In genomic region chr15:49121901-49122300, GRCh38 we compare ENCODE assay signal across 26 cellular contexts.
"Had no signal": no experiment of that assay in that cellular context is flagged by ENCODE, and none has a peak within 500 bp of the region (broad histone marks: within the 10 kb centered on the region; RNA-seq: fewer than 3 reads in every experiment).

No MANE protein-coding gene starts in this region.

- DNase-seq: activated CD4-positive, alpha-beta T cell treated with anti-CD3 and anti-CD28 coated beads for 4 hours; activated CD4-positive, alpha-beta T cell treated with anti-CD3 and anti-CD28 coated beads, Interleukin-2, amount 50 U/mL, for 1 hour; activated CD4-positive, alpha-beta T cell treated with anti-CD3 and anti-CD28 coated beads, Interleukin-2, amount 50 U/mL, for 48 hours; activated CD4-positive, CD25-positive, alpha-beta regulatory T cell; activated CD4-positive, CD25-positive, alpha-beta regulatory T cell treated with anti-CD3 and anti-CD28 coated beads, Interleukin-2, amount 50 U/mL, for 72 hours; activated CD8-positive, alpha-beta memory T cell treated with anti-CD3 and anti-CD28 coated beads for 24 hours; activated CD8-positive, alpha-beta T cell treated with anti-CD3 and anti-CD28 coated beads for 36 hours; activated effector memory CD4-positive, alpha-beta T cell treated with Interleukin-2 at 50 U/mL for 16 hours; activated gamma-delta T cell treated with Interleukin-2 at 50 U/mL for 16 hours; activated naive CD4-positive, alpha-beta T cell treated with anti-CD3 and anti-CD28 coated beads, Interleukin-2, amount 50 U/mL, for 16 hours; activated naive CD4-positive, alpha-beta T cell treated with Interleukin-2 at 50 U/mL for 16 hours; activated T-cell treated with anti-CD3 and anti-CD28 coated beads, Interleukin-2, amount 50 U/mL, for 4 hours; amniotic stem cell; anterior cingulate cortex; brain microvascular endothelial cell; central memory CD4-positive, alpha-beta T cell; cerebellar nuclear complex; colonic mucosa; effector CD8-positive, alpha-beta T cell; esophagus squamous epithelium; foreskin melanocyte; T-helper 2 cell had no signal

- ATAC-seq: activated CD8-positive, alpha-beta T cell treated with anti-CD3 and anti-CD28 coated beads for 36 hours; activated T-cell treated with anti-CD3 and anti-CD28 coated beads, Interleukin-2, amount 50 U/mL, for 4 hours; activated T-helper 17 cell treated with anti-CD3 and anti-CD28 coated beads, Interleukin-2, amount 50 U/mL, for 72 hours; gastroesophageal sphincter had no signal

- H3K9me3 ChIP-seq: colonic mucosa, esophagus squamous epithelium, gastroesophageal sphincter had no signal

- H3K27me3 Mint-ChIP-seq: activated CD8-positive, alpha-beta T cell treated with anti-CD3 and anti-CD28 coated beads for 36 hours; activated naive CD8-positive, alpha-beta T cell; activated T-helper 17 cell treated with anti-CD3 and anti-CD28 coated beads, Interleukin-2, amount 50 U/mL, for 72 hours had no signal

- H3K4me1 Mint-ChIP-seq: activated T-helper 17 cell treated with anti-CD3 and anti-CD28 coated beads, Interleukin-2, amount 50 U/mL, for 72 hours had no signal

- H3K4me3 Mint-ChIP-seq: activated CD8-positive, alpha-beta T cell treated with anti-CD3 and anti-CD28 coated beads for 36 hours; activated naive CD8-positive, alpha-beta T cell; activated T-cell treated with anti-CD3 and anti-CD28 coated beads, Interleukin-2, amount 50 U/mL, for 4 hours; activated T-helper 17 cell treated with anti-CD3 and anti-CD28 coated beads, Interleukin-2, amount 50 U/mL, for 72 hours had no signal

- H3K27ac ChIP-seq: brain microvascular endothelial cell, colonic mucosa, epithelial cell of prostate, esophagus squamous epithelium, gastroesophageal sphincter had no signal

- H3K4me3 ChIP-seq: colonic mucosa, esophagus squamous epithelium, gastroesophageal sphincter had no signal

- H3K27ac Mint-ChIP-seq: activated CD8-positive, alpha-beta T cell treated with anti-CD3 and anti-CD28 coated beads for 36 hours; activated T-helper 17 cell treated with anti-CD3 and anti-CD28 coated beads, Interleukin-2, amount 50 U/mL, for 72 hours had no signal

- H3K36me3 ChIP-seq: colonic mucosa had no signal

- H3K27me3 ChIP-seq: brain microvascular endothelial cell, colonic mucosa, esophagus squamous epithelium, gastroesophageal sphincter had no signal

- H3K4me1 ChIP-seq: colonic mucosa, esophagus squamous epithelium had no signal

- H3K9me3 Mint-ChIP-seq: activated CD8-positive, alpha-beta T cell treated with anti-CD3 and anti-CD28 coated beads for 36 hours; activated T-cell treated with anti-CD3 and anti-CD28 coated beads, Interleukin-2, amount 50 U/mL, for 4 hours; activated T-helper 17 cell treated with anti-CD3 and anti-CD28 coated beads, Interleukin-2, amount 50 U/mL, for 72 hours had no signal
